ENCODE assay signal across 14 cellular contexts in the genomic region with DNA sequence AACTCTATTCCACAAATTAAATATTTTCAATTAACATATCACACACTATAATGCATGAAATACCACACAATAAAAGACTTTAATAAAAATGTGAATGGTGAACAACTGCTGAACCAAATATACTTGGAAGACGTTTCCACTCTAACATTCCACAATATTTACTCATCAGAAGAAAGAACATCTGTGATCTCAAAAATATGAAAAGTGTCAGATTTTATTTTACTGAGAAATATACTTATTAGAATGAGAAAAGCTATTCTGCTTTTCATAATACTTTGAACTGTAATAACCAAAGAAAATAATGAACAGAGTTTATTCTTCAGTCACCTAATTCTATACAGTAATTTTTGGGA.
DNase-seq lines count a peak whose midpoint lies in the region; ATAC-seq and TF ChIP-seq lines count a peak whose summit lies in the region.
"Had no signal": no experiment of that assay in that cellular context is flagged by ENCODE, and none has a peak within 500 bp of the region (broad histone marks: within the 10 kb centered on the region; RNA-seq: fewer than 3 reads in every experiment).

No MANE protein-coding gene starts in this region.

- peaks cover 0 to 9% (median 0%) of the 10 kb centered on the region in 9 donors for H3K9me3 Mint-ChIP-seq in naive thymus-derived CD8-positive, alpha-beta T cell
- no peaks in the 10 kb centered on the region for H3K9me3 Mint-ChIP-seq in activated CD8-positive, alpha-beta memory T cell treated with anti-CD3 and anti-CD28 coated beads, Interleukin-2, amount 10 ng/mL, durations not matched to agents 7 days and 5 days (ENCODE audit: low read depth)

- peak overlapping the region in 5 of 10 donors; percentile 3 to 79 (median 41) for H3K27ac Mint-ChIP-seq in naive thymus-derived CD8-positive, alpha-beta T cell
- H3K27ac Mint-ChIP-seq in activated CD8-positive, alpha-beta memory T cell treated with anti-CD3 and anti-CD28 coated beads, Interleukin-2, amount 10 ng/mL, durations not matched to agents 7 days and 5 days = no peak overlapping the region
- H3K27ac Mint-ChIP-seq: T-helper 17 cell had no signal

- peaks cover 10 to 25% (median 20%) of the 10 kb centered on the region in 4 donors for H3K4me1 Mint-ChIP-seq in naive thymus-derived CD8-positive, alpha-beta T cell
- H3K4me1 Mint-ChIP-seq in activated CD8-positive, alpha-beta memory T cell treated with anti-CD3 and anti-CD28 coated beads, Interleukin-2, amount 10 ng/mL, durations not matched to agents 7 days and 5 days = peaks cover 7% of the 10 kb centered on the region

- H3K4me1 ChIP-seq in SJCRH30 (peaks cover 11% of the 10 kb centered on the region), esophagus muscularis mucosa (peaks cover 0 to 33% (median 29%) of the 10 kb centered on the region in 4 donors), uterus (peaks cover 0 to 4% of the 10 kb centered on the region in 2 donors)
- H3K4me1 ChIP-seq: BE2C, prostate gland had no signal

- no peaks in the 10 kb centered on the region for H3K27me3 Mint-ChIP-seq in naive thymus-derived CD8-positive, alpha-beta T cell
- no peaks in the 10 kb centered on the region for H3K27me3 Mint-ChIP-seq in activated CD8-positive, alpha-beta memory T cell treated with anti-CD3 and anti-CD28 coated beads, Interleukin-2, amount 10 ng/mL, durations not matched to agents 7 days and 5 days
- H3K27me3 Mint-ChIP-seq: T-helper 17 cell had no signal

- no peak for TF ChIP-seq POLR2A in esophagus muscularis mucosa (IDR thresholded peaks at IDR 0.05; ENCODE audit: low read depth)
- TF ChIP-seq POLR2A in uterus (IDR thresholded peaks at IDR 0.05) = no peak

- no peak overlapping the region for H3K4me3 ChIP-seq in SJCRH30
- H3K4me3 ChIP-seq in esophagus muscularis mucosa = no peak overlapping the region
- H3K4me3 ChIP-seq in uterus = no peak overlapping the region
- H3K4me3 ChIP-seq: prostate gland had no signal

- peak overlapping the region in 7 of 10 donors; percentile 57 to 77 (median 68) for H3K4me3 Mint-ChIP-seq in naive thymus-derived CD8-positive, alpha-beta T cell
- H3K4me3 Mint-ChIP-seq in activated CD8-positive, alpha-beta memory T cell treated with anti-CD3 and anti-CD28 coated beads, Interleukin-2, amount 10 ng/mL, durations not matched to agents 7 days and 5 days = no peak overlapping the region

- TF ChIP-seq EP300 in esophagus muscularis mucosa (IDR thresholded peaks at IDR 0.05) = no peak

- DNase-seq in EH (ENCODE audit: low read depth) (peak; percentile 48), SJCRH30 (no peak), esophagus muscularis mucosa (ENCODE audit: extremely low spot score) (no peak), ecto neural progenitor cell (ENCODE audit: low spot score) (no peak), posterior cingulate gyrus (no peak), uterus (no peak)
- no peak for DNase-seq in naive thymus-derived CD8-positive, alpha-beta T cell
- DNase-seq in activated CD8-positive, alpha-beta memory T cell treated with anti-CD3 and anti-CD28 coated beads, Interleukin-2, amount 10 ng/mL, durations not matched to agents 7 days and 5 days = no peak
- DNase-seq: activated CD4-positive, alpha-beta T cell treated with anti-CD3 and anti-CD28 coated beads for 1 hour; BE2C; DMS153; NCI-H1930; T-helper 17 cell had no signal

- WGBS in esophagus muscularis mucosa = 3% methylated on average over 1 of the region's 1 CpG

- ATAC-seq in naive thymus-derived CD8-positive, alpha-beta T cell = no peak
- ATAC-seq in activated CD8-positive, alpha-beta memory T cell treated with anti-CD3 and anti-CD28 coated beads, Interleukin-2, amount 10 ng/mL, durations not matched to agents 7 days and 5 days = no peak
- ATAC-seq: T-helper 17 cell had no signal

- CTCF ChIA-PET in activated CD8-positive, alpha-beta memory T cell treated with anti-CD3 and anti-CD28 coated beads, Interleukin-2, amount 10 ng/mL, durations not matched to agents 7 days and 5 days (lab: Charles Lee) = no interaction called here

- H3K27me3 ChIP-seq in SJCRH30 (no peaks in the 10 kb centered on the region), esophagus muscularis mucosa (no peaks in the 10 kb centered on the region), uterus (no peaks in the 10 kb centered on the region)

- H3K36me3 Mint-ChIP-seq in naive thymus-derived CD8-positive, alpha-beta T cell = peaks cover 0 to 6% (median 0%) of the 10 kb centered on the region in 3 donors
- H3K36me3 Mint-ChIP-seq in activated CD8-positive, alpha-beta memory T cell treated with anti-CD3 and anti-CD28 coated beads, Interleukin-2, amount 10 ng/mL, durations not matched to agents 7 days and 5 days = peaks cover 2% of the 10 kb centered on the region

- H3K36me3 ChIP-seq in SJCRH30 = peaks cover 22% of the 10 kb centered on the region
- H3K36me3 ChIP-seq in esophagus muscularis mucosa = peaks cover 0 to 9% (median 0%) of the 10 kb centered on the region in 4 donors
- no peaks in the 10 kb centered on the region for H3K36me3 ChIP-seq in uterus
- H3K36me3 ChIP-seq: BE2C, prostate gland had no signal

- H3K27ac ChIP-seq in SJCRH30 (peak overlapping the region; percentile 19), esophagus muscularis mucosa (replicated peaks in 1 of 4) (peak overlapping the region in 3 of 4 donors; percentile 39 to 62 (median 56)), uterus (peak overlapping the region in 1 of 2 donors; percentile 42)

- H3K9me3 ChIP-seq in SJCRH30 (replicated peaks) = no peaks in the 10 kb centered on the region
- peaks cover 0 to 6% (median 0%) of the 10 kb centered on the region in 4 donors for H3K9me3 ChIP-seq in esophagus muscularis mucosa
- H3K9me3 ChIP-seq in uterus = no peaks in the 10 kb centered on the region
- H3K9me3 ChIP-seq: BE2C, prostate gland had no signal

- intact Hi-C loops in esophagus muscularis mucosa (cut with DNase I) (no loop called here), posterior cingulate gyrus (cut with DNase I) (no loop called here), uterus (cut with DNase I; ENCODE audit: low total_unique reads) (no loop called here)

- POLR2A ChIA-PET in naive thymus-derived CD8-positive, alpha-beta T cell (lab: Charles Lee) = no interaction called here

- TF ChIP-seq CTCF in esophagus muscularis mucosa (IDR thresholded peaks at IDR 0.05) = no peak
- no peak for TF ChIP-seq CTCF in uterus (IDR thresholded peaks at IDR 0.05)
